In the genomic region with DNA sequence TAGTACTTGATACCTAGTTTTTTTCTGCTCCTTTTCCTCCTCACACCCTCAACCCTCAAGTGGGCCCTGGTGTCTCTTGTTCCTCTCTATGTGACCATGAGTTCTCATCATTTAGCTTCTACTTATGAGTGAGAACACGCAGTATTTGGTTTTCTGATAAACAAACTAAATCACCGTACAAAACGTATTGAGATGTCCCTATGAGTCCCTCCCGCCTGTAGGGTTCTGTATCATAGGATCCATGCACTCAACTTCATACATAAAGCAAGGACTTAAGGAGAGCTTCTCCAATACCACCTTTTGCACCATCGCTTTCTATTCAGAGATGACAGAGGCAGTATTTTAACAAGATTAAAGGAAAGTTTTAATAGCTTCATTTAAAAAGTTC, we compare ENCODE assay signal across 8 cellular contexts. TPM values are rescaled to one million over a fixed set of nuclear protein-coding genes. Genes with fewer than 3 reads are reported as not detected.
A peak's percentile ranks its signal among the peaks of the same experiment; 100 is the strongest.
DNase-seq lines count a peak whose midpoint lies in the region; ATAC-seq and TF ChIP-seq lines count a peak whose summit lies in the region.

No MANE protein-coding gene starts in this region.

- H3K4me1 ChIP-seq in tibial artery: peaks cover 0 to 30% (median 7%) of the 10 kb centered on the region in 4 donors

- DNase-seq in activated naive CD4-positive, alpha-beta T cell treated with anti-CD3 and anti-CD28 coated beads for 36 hours: no peak
- no peak for DNase-seq in activated naive CD4-positive, alpha-beta T cell treated with anti-CD3 and anti-CD28 coated beads, Interleukin-2, amount 50 U/mL, for 16 hours
- no peak for DNase-seq in activated naive CD4-positive, alpha-beta T cell treated with anti-CD3 and anti-CD28 coated beads, Interleukin-2, amount 50 U/mL, for 72 hours (ENCODE audit: low spot score in 2 of 2)
- DNase-seq in left kidney (ENCODE audit: low read depth, low spot score) (peak; percentile 3), tibial artery (no peak), 8988T (no peak)
- no peak for DNase-seq in activated CD4-positive, alpha-beta T cell treated with anti-CD3 and anti-CD28 coated beads for 4 hours

- H3K4me3 ChIP-seq in tibial artery: peak overlapping the region; percentile 78 to 88

- no peaks in the 10 kb centered on the region for H3K27me3 ChIP-seq in tibial artery

- H3K9me3 Mint-ChIP-seq in activated naive CD4-positive, alpha-beta T cell treated with anti-CD3 and anti-CD28 coated beads for 36 hours: no peaks in the 10 kb centered on the region
- H3K9me3 Mint-ChIP-seq in activated naive CD4-positive, alpha-beta T cell treated with anti-CD3 and anti-CD28 coated beads, Interleukin-2, amount 50 U/mL, for 72 hours: no peaks in the 10 kb centered on the region

- no peaks in the 10 kb centered on the region for H3K9me3 ChIP-seq in tibial artery

- peak overlapping the region; percentile 82 for H3K4me3 Mint-ChIP-seq in activated naive CD4-positive, alpha-beta T cell treated with anti-CD3 and anti-CD28 coated beads for 36 hours

- peak; percentile 41 to 46 for ATAC-seq in activated naive CD4-positive, alpha-beta T cell treated with anti-CD3 and anti-CD28 coated beads, Interleukin-2, amount 50 U/mL, for 72 hours
- no peak for ATAC-seq in HG03045 (IDR thresholded peaks at IDR 0.05; ENCODE audit: unreplicated experiment)

- peaks cover 61% of the 10 kb centered on the region for H3K4me1 Mint-ChIP-seq in activated naive CD4-positive, alpha-beta T cell treated with anti-CD3 and anti-CD28 coated beads for 36 hours (ENCODE audit: low read depth)

- intact Hi-C loops in activated naive CD4-positive, alpha-beta T cell treated with anti-CD3 and anti-CD28 coated beads for 36 hours (cut with micrococcal nuclease): loop anchor here (1.0 to 5.0 kb wide), 7 partner anchors 19 to 1184 kb away; a partner anchor contains a TSS
- intact Hi-C loops in tibial artery (cut with DNase I; ENCODE audit: low total_unique reads): no loop called here

- peak overlapping the region; percentile 94 to 97 for H3K27ac ChIP-seq in tibial artery

- peaks cover 6% of the 10 kb centered on the region for H3K36me3 Mint-ChIP-seq in activated naive CD4-positive, alpha-beta T cell treated with anti-CD3 and anti-CD28 coated beads for 36 hours (ENCODE audit: low read depth)
- peaks cover 5% of the 10 kb centered on the region in 2 donors for H3K36me3 Mint-ChIP-seq in activated naive CD4-positive, alpha-beta T cell treated with anti-CD3 and anti-CD28 coated beads, Interleukin-2, amount 50 U/mL, for 72 hours

- TF ChIP-seq CTCF in tibial artery (IDR thresholded peaks at IDR 0.05): no peak

- CTCF ChIA-PET in activated naive CD4-positive, alpha-beta T cell treated with anti-CD3 and anti-CD28 coated beads for 36 hours (lab: Charles Lee): interaction anchor here (0.8 to 2.0 kb wide), 3 partner anchors 19 to 47 kb away, joined by 4 to 8 read pairs (median 5); a partner anchor contains a TSS

- no peaks in the 10 kb centered on the region for H3K27me3 Mint-ChIP-seq in activated naive CD4-positive, alpha-beta T cell treated with anti-CD3 and anti-CD28 coated beads for 36 hours (ENCODE audit: low read depth)

- no peaks in the 10 kb centered on the region for H3K36me3 ChIP-seq in tibial artery

- peak overlapping the region; percentile 96 for H3K27ac Mint-ChIP-seq in activated naive CD4-positive, alpha-beta T cell treated with anti-CD3 and anti-CD28 coated beads for 36 hours
- H3K27ac Mint-ChIP-seq in activated naive CD4-positive, alpha-beta T cell treated with anti-CD3 and anti-CD28 coated beads, Interleukin-2, amount 50 U/mL, for 72 hours: peak overlapping the region; percentile 96 to 97

RNA-seq across cellular contexts. Expression of a gene that starts 0.6 kb away (rescaled TPM):
- 10 to 100 TPM; 22.8 to 23.3 TPM for total RNA-seq in activated naive CD4-positive, alpha-beta T cell treated with anti-CD3 and anti-CD28 coated beads for 36 hours
- total RNA-seq in activated naive CD4-positive, alpha-beta T cell treated with anti-CD3 and anti-CD28 coated beads, Interleukin-2, amount 50 U/mL, for 72 hours: 10 to 100 TPM; 20.3 to 32.7 TPM

RNA-seq across cellular contexts. Expression of a gene that starts 35.4 kb away (rescaled TPM):
- total RNA-seq in activated naive CD4-positive, alpha-beta T cell treated with anti-CD3 and anti-CD28 coated beads for 36 hours: 1 to 10 TPM; 2.5 to 2.7 TPM
- 1 to 10 TPM; 1.4 to 2.6 TPM for total RNA-seq in activated naive CD4-positive, alpha-beta T cell treated with anti-CD3 and anti-CD28 coated beads, Interleukin-2, amount 50 U/mL, for 72 hours

RNA-seq across cellular contexts. Expression of a gene that starts 46.0 kb away (rescaled TPM):
- 10 to 100 TPM in 1 of 2 experiments, 1 to 10 TPM in 1; 9.6 to 10.7 TPM for total RNA-seq in activated naive CD4-positive, alpha-beta T cell treated with anti-CD3 and anti-CD28 coated beads for 36 hours
- total RNA-seq in activated naive CD4-positive, alpha-beta T cell treated with anti-CD3 and anti-CD28 coated beads, Interleukin-2, amount 50 U/mL, for 72 hours: 10 to 100 TPM; 14.5 to 18.1 TPM

RNA-seq across cellular contexts. Expression of a gene that starts 46.2 kb away (rescaled TPM):
- 10 to 100 TPM; 25.3 to 26.2 TPM for total RNA-seq in activated naive CD4-positive, alpha-beta T cell treated with anti-CD3 and anti-CD28 coated beads for 36 hours
- total RNA-seq in activated naive CD4-positive, alpha-beta T cell treated with anti-CD3 and anti-CD28 coated beads, Interleukin-2, amount 50 U/mL, for 72 hours: 10 to 100 TPM; 36.9 to 40.7 TPM
